18 cellular contexts compared by ENCODE assay signal in the genomic region with DNA sequence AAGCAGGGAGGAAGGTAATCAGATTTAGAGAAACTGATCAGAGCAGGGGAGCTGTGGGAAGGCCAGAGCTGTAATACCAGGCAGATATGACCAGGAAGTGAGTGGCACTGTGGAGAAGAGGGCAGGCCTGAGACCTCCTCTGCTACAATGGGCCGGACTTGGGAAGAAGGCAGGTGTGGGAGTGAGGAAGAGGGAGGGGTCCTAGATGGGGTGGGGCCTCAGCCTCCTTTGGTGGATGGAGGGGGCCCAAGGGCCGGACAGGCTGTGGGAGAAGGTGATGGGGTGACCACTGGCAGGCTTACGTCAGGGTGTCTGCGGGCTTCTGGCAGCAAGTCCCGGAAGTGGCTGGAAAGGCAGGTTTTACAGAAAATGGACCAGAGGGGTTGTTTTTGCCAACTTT. TPM values are rescaled to one million over a fixed set of nuclear protein-coding genes. Genes with fewer than 3 reads are reported as not detected.
"Had no signal": no experiment of that assay in that cellular context is flagged by ENCODE, and none has a peak within 500 bp of the region (broad histone marks: within the 10 kb centered on the region; RNA-seq: fewer than 3 reads in every experiment).

No MANE protein-coding gene starts in this region.

- H3K36me3 ChIP-seq: brain microvascular endothelial cell, sigmoid colon, thoracic aorta had no signal

- H3K27ac Mint-ChIP-seq: activated naive CD4-positive, alpha-beta T cell treated with anti-CD3 and anti-CD28 coated beads, Interleukin-2, amount 10 ng/mL, durations not matched to agents 7 days and 5 days; T-helper 17 cell had no signal

- H3K9me3 ChIP-seq: sigmoid colon, thoracic aorta had no signal

- H3K9me3 Mint-ChIP-seq: activated naive CD4-positive, alpha-beta T cell treated with anti-CD3 and anti-CD28 coated beads, Interleukin-2, amount 10 ng/mL, durations not matched to agents 7 days and 5 days; natural killer cell treated with Interleukin-12 subunit alpha and Interleukin-12 subunit beta and Interleukin-15 and Interleukin-18, amount 100 ng/mL, for 72 hours had no signal

- ATAC-seq: natural killer cell treated with Interleukin-12 subunit alpha and Interleukin-12 subunit beta and Interleukin-15 and Interleukin-18, amount 100 ng/mL, for 72 hours; T-helper 17 cell had no signal

- DNase-seq: activated CD4-positive, alpha-beta T cell treated with anti-CD3 and anti-CD28 coated beads for 4 hours; activated CD4-positive, alpha-beta T cell treated with anti-CD3 and anti-CD28 coated beads, Interleukin-2, amount 50 U/mL, for 48 hours; activated CD4-positive, CD25-positive, alpha-beta regulatory T cell; activated effector memory CD4-positive, alpha-beta T cell treated with anti-CD3 and anti-CD28 coated beads, Interleukin-2, amount 50 U/mL, for 16 hours; activated naive CD4-positive, alpha-beta T cell treated with anti-CD3 and anti-CD28 coated beads, Interleukin-2, amount 10 ng/mL, durations not matched to agents 7 days and 5 days; brain microvascular endothelial cell; dermis blood vessel endothelial cell; effector CD8-positive, alpha-beta T cell; foreskin melanocyte; sigmoid colon; stimulated activated CD4-positive, alpha-beta T cell treated with anti-CD3 and anti-CD28 coated beads, Interleukin-4, amount 100 ng/mL, for 1 hour; stimulated activated naive CD4-positive, alpha-beta T cell treated with Interleukin-2 at 50 U/mL for 16 hours; T-helper 17 cell had no signal

- H3K4me2 ChIP-seq: smooth muscle cell had no signal

- H3K4me3 ChIP-seq: sigmoid colon, smooth muscle cell had no signal

- H3K27ac ChIP-seq: brain microvascular endothelial cell, sigmoid colon, thoracic aorta had no signal

- H3K4me3 Mint-ChIP-seq: activated naive CD4-positive, alpha-beta T cell treated with anti-CD3 and anti-CD28 coated beads, Interleukin-2, amount 10 ng/mL, durations not matched to agents 7 days and 5 days; natural killer cell treated with Interleukin-12 subunit alpha and Interleukin-12 subunit beta and Interleukin-15 and Interleukin-18, amount 100 ng/mL, for 72 hours; T-helper 17 cell had no signal

RNA-seq across cellular contexts. Expression of a gene that starts 5.0 kb away (rescaled TPM):
- total RNA-seq: activated CD8-positive, alpha-beta memory T cell treated with anti-CD3 and anti-CD28 coated beads for 36 hours; dermis blood vessel endothelial cell; liver; sigmoid colon; smooth muscle cell; T-helper 17 cell; thoracic aorta had no signal
- polyA plus RNA-seq: liver, smooth muscle cell had no signal

RNA-seq across cellular contexts. Expression of a gene that starts 10.6 kb away (rescaled TPM):
- total RNA-seq: activated CD8-positive, alpha-beta memory T cell treated with anti-CD3 and anti-CD28 coated beads for 36 hours; natural killer cell treated with Interleukin-12 subunit alpha and Interleukin-12 subunit beta and Interleukin-15 and Interleukin-18, amount 100 ng/mL, for 72 hours; smooth muscle cell; T-helper 17 cell had no signal
- polyA plus RNA-seq: smooth muscle cell had no signal

RNA-seq across cellular contexts. Expression of a gene that starts 19.9 kb away (rescaled TPM):
- total RNA-seq: T-helper 17 cell had no signal
